10 cellular contexts compared by ENCODE assay signal in the genomic region with DNA sequence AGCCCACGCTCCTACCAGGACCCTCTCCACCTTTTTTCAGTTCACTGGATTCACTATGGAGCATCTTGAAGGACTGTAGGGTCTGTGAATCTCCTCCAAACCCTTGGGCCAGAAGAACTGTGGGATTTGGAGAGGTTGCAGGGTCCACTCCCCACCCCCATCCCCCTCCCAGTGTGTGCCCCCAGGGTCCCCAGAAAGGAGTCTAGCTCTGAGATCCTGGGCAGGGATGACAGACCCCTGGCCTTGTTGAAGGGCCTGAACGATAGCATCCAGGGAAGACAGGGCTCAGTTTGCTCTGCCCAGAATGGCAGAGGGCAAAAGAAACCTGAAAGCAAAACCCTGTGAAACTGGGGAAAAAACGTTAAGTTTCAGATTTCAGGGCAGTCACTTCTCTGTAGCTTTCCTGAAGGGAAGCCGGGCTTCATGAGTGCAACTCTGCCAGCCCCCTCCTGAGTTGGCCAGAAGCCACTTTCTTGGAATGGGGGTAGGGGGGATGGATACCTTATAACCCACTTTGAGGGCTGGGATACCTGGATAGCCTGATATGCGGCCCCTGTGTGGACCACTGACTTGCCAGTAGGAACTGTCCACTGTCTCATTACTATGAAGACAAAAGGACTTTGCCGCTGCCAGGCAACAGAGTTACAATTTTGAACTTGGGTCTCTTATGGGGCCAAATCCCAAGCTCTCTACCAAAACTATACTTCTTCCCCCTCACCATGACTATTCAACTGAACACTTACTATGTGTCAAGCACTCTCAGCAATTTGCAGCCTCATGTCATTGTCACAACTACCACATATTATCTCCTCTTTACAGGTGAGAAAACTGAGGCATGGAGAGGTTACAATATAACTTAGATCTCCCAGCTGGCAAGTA. TPM values are rescaled to one million over a fixed set of nuclear protein-coding genes. Genes with fewer than 3 reads are reported as not detected.
A peak's percentile ranks its signal among the peaks of the same experiment; 100 is the strongest.
DNase-seq lines count a peak whose midpoint lies in the region; ATAC-seq, FAIRE-seq and TF ChIP-seq lines count a peak whose summit lies in the region.
"Had no signal": no experiment of that assay in that cellular context is flagged by ENCODE, and none has a peak within 500 bp of the region (broad histone marks: within the 10 kb centered on the region; RNA-seq: fewer than 3 reads in every experiment).

No MANE protein-coding gene starts in this region.

- no peaks in the 10 kb centered on the region for H3K36me3 ChIP-seq in cardiac muscle cell
- no peaks in the 10 kb centered on the region for H3K36me3 ChIP-seq in transverse colon

- no peak for TF ChIP-seq EP300 in transverse colon (IDR thresholded peaks at IDR 0.05; ENCODE audit: low read depth)

- DNase-seq in cardiac muscle cell (ENCODE audit: low read depth in 1 of 2, low spot score in 1 of 2), result no peak
- DNase-seq in Right ventricle myocardium inferior (ENCODE audit: missing footprints), result no peak
- DNase-seq in activated naive CD4-positive, alpha-beta T cell treated with anti-CD3 and anti-CD28 coated beads, Interleukin-2, amount 50 U/mL, for 72 hours (ENCODE audit: low spot score in 2 of 2), result peak in 1 of 2 donors; percentile 4
- no peak for DNase-seq in mesothelial cell of epicardium (ENCODE audit: low spot score in 2 of 2, unreplicated experiment in 2 of 2)
- DNase-seq in transverse colon, result no peak
- no peak for DNase-seq in GM19239 (ENCODE audit: insufficient read length, low spot score)
- DNase-seq in NCI-H146 treated with DMSO at 0.1 percent for 48 hours (lab: John Stamatoyannopoulos, UW; ENCODE audit: unreplicated experiment), result no peak
- no peak for DNase-seq in NCI-H345 treated with DMSO at 0.1 percent for 48 hours (lab: John Stamatoyannopoulos, UW; ENCODE audit: unreplicated experiment)

- in situ Hi-C loops in transverse colon (cut with MboI; ENCODE audit: low pct_ligation_motif_present in 1 of 4, low pct_unique_long_range_greater_than_20kb in 1 of 4, low sequenced_read_pairs in 3 of 4), result loop anchor here in 3 of 4 donors (5.0 to 25.0 kb wide), 3 partner anchors 36 to 774 kb away; partner anchors contain the start of genes MANF (in 2 of the 3) and RBM15B (in 2 of the 3)

- no peaks in the 10 kb centered on the region for H3K9me3 Mint-ChIP-seq in activated naive CD4-positive, alpha-beta T cell treated with anti-CD3 and anti-CD28 coated beads, Interleukin-2, amount 50 U/mL, for 72 hours
- H3K9me3 Mint-ChIP-seq in mesothelial cell of epicardium, result no peaks in the 10 kb centered on the region

- H3K4me1 ChIP-seq in cardiac muscle cell (ENCODE audit: low read depth) (peaks cover 17% of the 10 kb centered on the region), transverse colon (peaks cover 13 to 58% (median 48%) of the 10 kb centered on the region in 4 donors)

- intact Hi-C loops in Right ventricle myocardium inferior (cut with DNase I) (loop anchor here (1.0 to 5.0 kb wide), 3 partner anchors 41 to 266 kb away; partner anchors contain the start of gene ZMYND10), transverse colon (cut with DNase I; ENCODE audit: low total_unique reads) (no loop called here)

- FAIRE-seq in GM19239 (lab: Jason Lieb, UNC), result no peak

- H3K9me3 ChIP-seq in cardiac muscle cell (ENCODE audit: low read depth) (no peaks in the 10 kb centered on the region), transverse colon (no peaks in the 10 kb centered on the region)

- peak overlapping the region; percentile 80 for H3K27ac ChIP-seq in cardiac muscle cell
- peak overlapping the region; percentile 92 to 96 (median 94) for H3K27ac ChIP-seq in transverse colon

- peaks cover 57% of the 10 kb centered on the region for H3K4me1 Mint-ChIP-seq in mesothelial cell of epicardium

- TF ChIP-seq POLR2A in transverse colon (IDR thresholded peaks at IDR 0.05), result no peak

- H3K27ac Mint-ChIP-seq in activated naive CD4-positive, alpha-beta T cell treated with anti-CD3 and anti-CD28 coated beads, Interleukin-2, amount 50 U/mL, for 72 hours, result peak overlapping the region; percentile 98 to 99
- peak overlapping the region; percentile 96 for H3K27ac Mint-ChIP-seq in mesothelial cell of epicardium

- H3K4me3 ChIP-seq in cardiac muscle cell, result no peak overlapping the region
- H3K4me3 ChIP-seq in transverse colon, result no peak overlapping the region

- H3K4me3 Mint-ChIP-seq in mesothelial cell of epicardium, result peak overlapping the region; percentile 79

- TF ChIP-seq CTCF in cardiac muscle cell (IDR thresholded peaks at IDR 0.05; ENCODE audit: low read depth, low read length), result no peak
- no peak for TF ChIP-seq CTCF in mesothelial cell of epicardium (IDR thresholded peaks at IDR 0.05; ENCODE audit: unreplicated experiment)
- TF ChIP-seq CTCF in transverse colon (IDR thresholded peaks at IDR 0.05), result no peak

- no peak for ATAC-seq in Right ventricle myocardium inferior
- ATAC-seq in activated naive CD4-positive, alpha-beta T cell treated with anti-CD3 and anti-CD28 coated beads, Interleukin-2, amount 50 U/mL, for 72 hours, result no peak
- ATAC-seq: Panc1 had no signal

- no peaks in the 10 kb centered on the region for H3K27me3 ChIP-seq in cardiac muscle cell
- H3K27me3 ChIP-seq in transverse colon, result no peaks in the 10 kb centered on the region

- 55 to 64% methylated on average over 2 to 6 of the region's 6 CpGs for WGBS in transverse colon (ENCODE audit: low coverage in 1 of 2), 2 donors

- H3K36me3 Mint-ChIP-seq in activated naive CD4-positive, alpha-beta T cell treated with anti-CD3 and anti-CD28 coated beads, Interleukin-2, amount 50 U/mL, for 72 hours, result peaks cover 57 to 68% of the 10 kb centered on the region in 2 donors
- no peaks in the 10 kb centered on the region for H3K36me3 Mint-ChIP-seq in mesothelial cell of epicardium

- peaks cover 5% of the 10 kb centered on the region for H3K27me3 Mint-ChIP-seq in mesothelial cell of epicardium (ENCODE audit: low read depth)

RNA-seq across cellular contexts. Expression of gene CISH, which starts 1.6 kb away (rescaled TPM):
- total RNA-seq in cardiac muscle cell (6.9 and 8.2 TPM in 2 replicates), Right ventricle myocardium inferior (13.2 TPM), mesothelial cell of epicardium (15.2 to 16.7 TPM (median 15.2 TPM) in 3 replicates), transverse colon (10 to 100 TPM in 2 of 4 donors, 1 to 10 TPM in 2; 3.0 to 15.9 (median 9.2) TPM)
- polyA plus RNA-seq in cardiac muscle cell, result 6.4 and 11.7 TPM in 2 replicates
- 100 to 1,000 TPM; 222 to 258 TPM for total RNA-seq in activated naive CD4-positive, alpha-beta T cell treated with anti-CD3 and anti-CD28 coated beads, Interleukin-2, amount 50 U/mL, for 72 hours
- polyA plus RNA-seq: neural cell had no signal

RNA-seq across cellular contexts. Expression of gene MAPKAPK3, which starts 3.7 kb away (rescaled TPM):
- 88.2 and 94.7 TPM in 2 replicates for total RNA-seq in cardiac muscle cell
- 77.3 and 94.2 TPM in 2 replicates for polyA plus RNA-seq in cardiac muscle cell
- 412 TPM for total RNA-seq in Right ventricle myocardium inferior
- 100 to 1,000 TPM in 1 of 2 donors, 10 to 100 TPM in 1; 94.3 to 153 TPM for total RNA-seq in activated naive CD4-positive, alpha-beta T cell treated with anti-CD3 and anti-CD28 coated beads, Interleukin-2, amount 50 U/mL, for 72 hours
- 33.6 to 36.8 TPM (median 35.9 TPM) in 3 replicates for total RNA-seq in mesothelial cell of epicardium
- total RNA-seq in transverse colon, result 10 to 100 TPM; 21.3 to 37.8 (median 26.9) TPM

RNA-seq across cellular contexts. Expression of gene HEMK1, which starts 43.9 kb away (rescaled TPM):
- 13.8 and 23.3 TPM in 2 replicates for total RNA-seq in cardiac muscle cell
- polyA plus RNA-seq in cardiac muscle cell, result 33.9 and 37.4 TPM in 2 replicates
- 14.0 TPM for total RNA-seq in Right ventricle myocardium inferior
- 10 to 100 TPM; 69.7 to 74.6 TPM for total RNA-seq in activated naive CD4-positive, alpha-beta T cell treated with anti-CD3 and anti-CD28 coated beads, Interleukin-2, amount 50 U/mL, for 72 hours
- total RNA-seq in mesothelial cell of epicardium, result 32.1 to 34.1 TPM (median 32.8 TPM) in 3 replicates
- total RNA-seq in transverse colon, result 10 to 100 TPM in 1 of 4 donors, 1 to 10 TPM in 3; 7.3 to 11.6 (median 7.9) TPM

RNA-seq across cellular contexts. Expression of gene C3orf18, which starts 45.7 kb away (rescaled TPM):
- total RNA-seq in cardiac muscle cell (34.1 and 39.4 TPM in 2 replicates), Right ventricle myocardium inferior (48.4 TPM), mesothelial cell of epicardium (12.7 to 15.1 TPM (median 12.8 TPM) in 3 replicates), transverse colon (10 to 100 TPM in 1 of 4 donors, 1 to 10 TPM in 3; 1.9 to 10.2 (median 4.3) TPM)
- 33.6 and 37.0 TPM in 2 replicates for polyA plus RNA-seq in cardiac muscle cell
- 10 to 100 TPM; 21.4 to 42.4 TPM for total RNA-seq in activated naive CD4-positive, alpha-beta T cell treated with anti-CD3 and anti-CD28 coated beads, Interleukin-2, amount 50 U/mL, for 72 hours

Comparison
In these comparisons a context has a peak if more than half of its experiments do, and no peak if none do; other contexts are left out.
1. RNA of gene CISH, which starts 1.6 kb away (total RNA-seq): 222 to 258 TPM in activated naive CD4-positive, alpha-beta T cell treated with anti-CD3 and anti-CD28 coated beads, Interleukin-2, amount 50 U/mL, for 72 hours; 15.2 to 16.7 TPM in mesothelial cell of epicardium, 3.0 to 15.9 TPM in transverse colon, 13.2 TPM in Right ventricle myocardium inferior (single experiment) and 6.9 to 8.2 TPM in cardiac muscle cell; every median in the first group is over 10 times any median in the second.